In the genomic region with DNA sequence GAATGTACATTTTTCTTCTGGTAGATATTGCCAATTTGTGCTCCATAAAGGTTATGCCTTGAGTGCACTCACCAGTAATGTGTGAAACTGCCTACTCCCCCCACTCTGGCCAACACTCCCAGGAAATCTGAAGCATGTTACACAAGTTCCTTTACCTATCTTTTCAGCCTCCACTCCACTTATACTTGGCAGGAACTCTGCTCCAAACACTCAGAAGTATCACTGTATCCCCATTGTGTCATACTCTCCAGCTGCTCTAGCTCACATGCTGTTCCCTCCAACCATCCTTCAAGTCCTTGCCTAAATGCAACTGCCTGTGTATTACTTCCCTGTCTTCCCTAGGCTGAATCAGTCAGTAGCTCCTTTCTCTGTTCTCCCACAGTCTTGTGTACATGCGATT, we compare ENCODE assay signal across 1 cellular context.
TF ChIP-seq lines count a peak whose summit lies in the region.

No MANE protein-coding gene starts in this region.

TF ChIP-seq in GM23338, 12 proteins besides CTCF, POLR2A, EP300 and RAD21 (continued from another document):
- TF ChIP-seq, protein P1, sequence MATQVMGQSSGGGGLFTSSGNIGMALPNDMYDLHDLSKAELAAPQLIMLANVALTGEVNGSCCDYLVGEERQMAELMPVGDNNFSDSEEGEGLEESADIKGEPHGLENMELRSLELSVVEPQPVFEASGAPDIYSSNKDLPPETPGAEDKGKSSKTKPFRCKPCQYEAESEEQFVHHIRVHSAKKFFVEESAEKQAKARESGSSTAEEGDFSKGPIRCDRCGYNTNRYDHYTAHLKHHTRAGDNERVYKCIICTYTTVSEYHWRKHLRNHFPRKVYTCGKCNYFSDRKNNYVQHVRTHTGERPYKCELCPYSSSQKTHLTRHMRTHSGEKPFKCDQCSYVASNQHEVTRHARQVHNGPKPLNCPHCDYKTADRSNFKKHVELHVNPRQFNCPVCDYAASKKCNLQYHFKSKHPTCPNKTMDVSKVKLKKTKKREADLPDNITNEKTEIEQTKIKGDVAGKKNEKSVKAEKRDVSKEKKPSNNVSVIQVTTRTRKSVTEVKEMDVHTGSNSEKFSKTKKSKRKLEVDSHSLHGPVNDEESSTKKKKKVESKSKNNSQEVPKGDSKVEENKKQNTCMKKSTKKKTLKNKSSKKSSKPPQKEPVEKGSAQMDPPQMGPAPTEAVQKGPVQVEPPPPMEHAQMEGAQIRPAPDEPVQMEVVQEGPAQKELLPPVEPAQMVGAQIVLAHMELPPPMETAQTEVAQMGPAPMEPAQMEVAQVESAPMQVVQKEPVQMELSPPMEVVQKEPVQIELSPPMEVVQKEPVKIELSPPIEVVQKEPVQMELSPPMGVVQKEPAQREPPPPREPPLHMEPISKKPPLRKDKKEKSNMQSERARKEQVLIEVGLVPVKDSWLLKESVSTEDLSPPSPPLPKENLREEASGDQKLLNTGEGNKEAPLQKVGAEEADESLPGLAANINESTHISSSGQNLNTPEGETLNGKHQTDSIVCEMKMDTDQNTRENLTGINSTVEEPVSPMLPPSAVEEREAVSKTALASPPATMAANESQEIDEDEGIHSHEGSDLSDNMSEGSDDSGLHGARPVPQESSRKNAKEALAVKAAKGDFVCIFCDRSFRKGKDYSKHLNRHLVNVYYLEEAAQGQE (IDR thresholded peaks at IDR 0.05; ENCODE audit: unreplicated experiment) = no peak
